Comparison of ENCODE assay signal across 1 cellular context in genomic region chr14:96098309-96098998, GRCh38.
TF ChIP-seq lines count a peak whose summit lies in the region.

No MANE protein-coding gene starts in this region.

TF ChIP-seq in HepG2, 621 proteins besides CTCF, POLR2A, EP300 and RAD21 (continues in another document):
- TF ChIP-seq ZNF672 (CRISPR knock-in tag; IDR thresholded peaks at IDR 0.05) (no peak), GMEB2 (CRISPR knock-in tag; IDR thresholded peaks at IDR 0.05; ENCODE audit: low read depth) (no peak), ZKSCAN8 (CRISPR knock-in tag; IDR thresholded peaks at IDR 0.05; ENCODE audit: borderline replicate concordance) (no peak), XRCC5 (optimal IDR thresholded peaks at IDR 0.05; ENCODE audit: low read length) (peak; percentile 60), NFYC (CRISPR knock-in tag; IDR thresholded peaks at IDR 0.05) (no peak), NR2C2 (CRISPR knock-in tag; IDR thresholded peaks at IDR 0.05; ENCODE audit: borderline replicate concordance) (peak; percentile 53; the same call in 1 of the 2 replicates), ZNF616 (CRISPR knock-in tag; IDR thresholded peaks at IDR 0.05; ENCODE audit: low read depth) (no peak), ZFX (CRISPR knock-in tag; IDR thresholded peaks at IDR 0.05; ENCODE audit: low read depth) (no peak), CBFB (CRISPR knock-in tag; IDR thresholded peaks at IDR 0.05) (no peak), ZNF503 (CRISPR knock-in tag; IDR thresholded peaks at IDR 0.05) (no peak), SMC3 (IDR thresholded peaks at IDR 0.05; ENCODE audit: low read length) (peak; percentile 33), CHCHD3 (CRISPR knock-in tag; IDR thresholded peaks at IDR 0.05) (no peak), ZMYM3 (CRISPR knock-in tag; IDR thresholded peaks at IDR 0.05) (no peak), MAFG (CRISPR knock-in tag; IDR thresholded peaks at IDR 0.05) (no peak), ZNF775 (CRISPR knock-in tag; IDR thresholded peaks at IDR 0.05; ENCODE audit: borderline replicate concordance) (no peak), ZNF691 (CRISPR knock-in tag; IDR thresholded peaks at IDR 0.05; ENCODE audit: borderline replicate concordance, low read depth) (no peak), ZNF543 (CRISPR knock-in tag; IDR thresholded peaks at IDR 0.05) (no peak), ZFP90 (CRISPR knock-in tag; IDR thresholded peaks at IDR 0.05; ENCODE audit: borderline replicate concordance) (no peak), ZKSCAN5 (CRISPR knock-in tag; IDR thresholded peaks at IDR 0.05) (no peak), ZNF879 (CRISPR knock-in tag; IDR thresholded peaks at IDR 0.05) (no peak), HNF1B (CRISPR knock-in tag; IDR thresholded peaks at IDR 0.05) (0 out of 2 replicates have a peak, but pooled peaks have one; percentile 29), HOXA7 (CRISPR knock-in tag; IDR thresholded peaks at IDR 0.05) (no peak), GLI4 (CRISPR knock-in tag; IDR thresholded peaks at IDR 0.05; ENCODE audit: borderline replicate concordance) (no peak), ZNF496 (CRISPR knock-in tag; IDR thresholded peaks at IDR 0.05; ENCODE audit: insufficient replicate concordance) (no peak), ZMYM4 (CRISPR knock-in tag; IDR thresholded peaks at IDR 0.05) (peak; percentile 36; the same call in 1 of the 2 replicates), RNF2 (conservative IDR thresholded peaks at IDR 0.05; ENCODE audit: low read depth) (no peak), SNAPC5 (CRISPR knock-in tag; IDR thresholded peaks at IDR 0.05; ENCODE audit: borderline replicate concordance) (no peak), TMF1 (CRISPR knock-in tag; IDR thresholded peaks at IDR 0.05; ENCODE audit: low read depth) (no peak), ATAD3A (CRISPR knock-in tag; IDR thresholded peaks at IDR 0.05) (no peak), ZNF569 (CRISPR knock-in tag; IDR thresholded peaks at IDR 0.05; ENCODE audit: borderline replicate concordance) (no peak), ZNF83 (CRISPR knock-in tag; IDR thresholded peaks at IDR 0.05; ENCODE audit: borderline replicate concordance) (no peak), RORA (CRISPR knock-in tag; IDR thresholded peaks at IDR 0.05) (no peak), ZBTB44 (CRISPR knock-in tag; IDR thresholded peaks at IDR 0.05) (no peak), NFRKB (IDR thresholded peaks at IDR 0.05) (no peak)
- TF ChIP-seq, protein P1, sequence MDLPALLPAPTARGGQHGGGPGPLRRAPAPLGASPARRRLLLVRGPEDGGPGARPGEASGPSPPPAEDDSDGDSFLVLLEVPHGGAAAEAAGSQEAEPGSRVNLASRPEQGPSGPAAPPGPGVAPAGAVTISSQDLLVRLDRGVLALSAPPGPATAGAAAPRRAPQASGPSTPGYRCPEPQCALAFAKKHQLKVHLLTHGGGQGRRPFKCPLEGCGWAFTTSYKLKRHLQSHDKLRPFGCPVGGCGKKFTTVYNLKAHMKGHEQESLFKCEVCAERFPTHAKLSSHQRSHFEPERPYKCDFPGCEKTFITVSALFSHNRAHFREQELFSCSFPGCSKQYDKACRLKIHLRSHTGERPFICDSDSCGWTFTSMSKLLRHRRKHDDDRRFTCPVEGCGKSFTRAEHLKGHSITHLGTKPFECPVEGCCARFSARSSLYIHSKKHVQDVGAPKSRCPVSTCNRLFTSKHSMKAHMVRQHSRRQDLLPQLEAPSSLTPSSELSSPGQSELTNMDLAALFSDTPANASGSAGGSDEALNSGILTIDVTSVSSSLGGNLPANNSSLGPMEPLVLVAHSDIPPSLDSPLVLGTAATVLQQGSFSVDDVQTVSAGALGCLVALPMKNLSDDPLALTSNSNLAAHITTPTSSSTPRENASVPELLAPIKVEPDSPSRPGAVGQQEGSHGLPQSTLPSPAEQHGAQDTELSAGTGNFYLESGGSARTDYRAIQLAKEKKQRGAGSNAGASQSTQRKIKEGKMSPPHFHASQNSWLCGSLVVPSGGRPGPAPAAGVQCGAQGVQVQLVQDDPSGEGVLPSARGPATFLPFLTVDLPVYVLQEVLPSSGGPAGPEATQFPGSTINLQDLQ (CRISPR knock-in tag; IDR thresholded peaks at IDR 0.05) = no peak
- TF ChIP-seq, protein P2, sequence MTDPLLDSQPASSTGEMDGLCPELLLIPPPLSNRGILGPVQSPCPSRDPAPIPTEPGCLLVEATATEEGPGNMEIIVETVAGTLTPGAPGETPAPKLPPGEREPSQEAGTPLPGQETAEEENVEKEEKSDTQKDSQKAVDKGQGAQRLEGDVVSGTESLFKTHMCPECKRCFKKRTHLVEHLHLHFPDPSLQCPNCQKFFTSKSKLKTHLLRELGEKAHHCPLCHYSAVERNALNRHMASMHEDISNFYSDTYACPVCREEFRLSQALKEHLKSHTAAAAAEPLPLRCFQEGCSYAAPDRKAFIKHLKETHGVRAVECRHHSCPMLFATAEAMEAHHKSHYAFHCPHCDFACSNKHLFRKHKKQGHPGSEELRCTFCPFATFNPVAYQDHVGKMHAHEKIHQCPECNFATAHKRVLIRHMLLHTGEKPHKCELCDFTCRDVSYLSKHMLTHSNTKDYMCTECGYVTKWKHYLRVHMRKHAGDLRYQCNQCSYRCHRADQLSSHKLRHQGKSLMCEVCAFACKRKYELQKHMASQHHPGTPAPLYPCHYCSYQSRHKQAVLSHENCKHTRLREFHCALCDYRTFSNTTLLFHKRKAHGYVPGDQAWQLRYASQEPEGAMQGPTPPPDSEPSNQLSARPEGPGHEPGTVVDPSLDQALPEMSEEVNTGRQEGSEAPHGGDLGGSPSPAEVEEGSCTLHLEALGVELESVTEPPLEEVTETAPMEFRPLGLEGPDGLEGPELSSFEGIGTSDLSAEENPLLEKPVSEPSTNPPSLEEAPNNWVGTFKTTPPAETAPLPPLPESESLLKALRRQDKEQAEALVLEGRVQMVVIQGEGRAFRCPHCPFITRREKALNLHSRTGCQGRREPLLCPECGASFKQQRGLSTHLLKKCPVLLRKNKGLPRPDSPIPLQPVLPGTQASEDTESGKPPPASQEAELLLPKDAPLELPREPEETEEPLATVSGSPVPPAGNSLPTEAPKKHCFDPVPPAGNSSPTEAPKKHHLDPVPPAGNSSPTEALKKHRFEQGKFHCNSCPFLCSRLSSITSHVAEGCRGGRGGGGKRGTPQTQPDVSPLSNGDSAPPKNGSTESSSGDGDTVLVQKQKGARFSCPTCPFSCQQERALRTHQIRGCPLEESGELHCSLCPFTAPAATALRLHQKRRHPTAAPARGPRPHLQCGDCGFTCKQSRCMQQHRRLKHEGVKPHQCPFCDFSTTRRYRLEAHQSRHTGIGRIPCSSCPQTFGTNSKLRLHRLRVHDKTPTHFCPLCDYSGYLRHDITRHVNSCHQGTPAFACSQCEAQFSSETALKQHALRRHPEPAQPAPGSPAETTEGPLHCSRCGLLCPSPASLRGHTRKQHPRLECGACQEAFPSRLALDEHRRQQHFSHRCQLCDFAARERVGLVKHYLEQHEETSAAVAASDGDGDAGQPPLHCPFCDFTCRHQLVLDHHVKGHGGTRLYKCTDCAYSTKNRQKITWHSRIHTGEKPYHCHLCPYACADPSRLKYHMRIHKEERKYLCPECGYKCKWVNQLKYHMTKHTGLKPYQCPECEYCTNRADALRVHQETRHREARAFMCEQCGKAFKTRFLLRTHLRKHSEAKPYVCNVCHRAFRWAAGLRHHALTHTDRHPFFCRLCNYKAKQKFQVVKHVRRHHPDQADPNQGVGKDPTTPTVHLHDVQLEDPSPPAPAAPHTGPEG (CRISPR knock-in tag; IDR thresholded peaks at IDR 0.05) = no peak
- TF ChIP-seq, protein P3, sequence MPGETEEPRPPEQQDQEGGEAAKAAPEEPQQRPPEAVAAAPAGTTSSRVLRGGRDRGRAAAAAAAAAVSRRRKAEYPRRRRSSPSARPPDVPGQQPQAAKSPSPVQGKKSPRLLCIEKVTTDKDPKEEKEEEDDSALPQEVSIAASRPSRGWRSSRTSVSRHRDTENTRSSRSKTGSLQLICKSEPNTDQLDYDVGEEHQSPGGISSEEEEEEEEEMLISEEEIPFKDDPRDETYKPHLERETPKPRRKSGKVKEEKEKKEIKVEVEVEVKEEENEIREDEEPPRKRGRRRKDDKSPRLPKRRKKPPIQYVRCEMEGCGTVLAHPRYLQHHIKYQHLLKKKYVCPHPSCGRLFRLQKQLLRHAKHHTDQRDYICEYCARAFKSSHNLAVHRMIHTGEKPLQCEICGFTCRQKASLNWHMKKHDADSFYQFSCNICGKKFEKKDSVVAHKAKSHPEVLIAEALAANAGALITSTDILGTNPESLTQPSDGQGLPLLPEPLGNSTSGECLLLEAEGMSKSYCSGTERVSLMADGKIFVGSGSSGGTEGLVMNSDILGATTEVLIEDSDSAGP (CRISPR knock-in tag; IDR thresholded peaks at IDR 0.05; ENCODE audit: borderline replicate concordance) = 0 out of 2 replicates have a peak, but pooled peaks have one; percentile 33
- TF ChIP-seq, protein P4, sequence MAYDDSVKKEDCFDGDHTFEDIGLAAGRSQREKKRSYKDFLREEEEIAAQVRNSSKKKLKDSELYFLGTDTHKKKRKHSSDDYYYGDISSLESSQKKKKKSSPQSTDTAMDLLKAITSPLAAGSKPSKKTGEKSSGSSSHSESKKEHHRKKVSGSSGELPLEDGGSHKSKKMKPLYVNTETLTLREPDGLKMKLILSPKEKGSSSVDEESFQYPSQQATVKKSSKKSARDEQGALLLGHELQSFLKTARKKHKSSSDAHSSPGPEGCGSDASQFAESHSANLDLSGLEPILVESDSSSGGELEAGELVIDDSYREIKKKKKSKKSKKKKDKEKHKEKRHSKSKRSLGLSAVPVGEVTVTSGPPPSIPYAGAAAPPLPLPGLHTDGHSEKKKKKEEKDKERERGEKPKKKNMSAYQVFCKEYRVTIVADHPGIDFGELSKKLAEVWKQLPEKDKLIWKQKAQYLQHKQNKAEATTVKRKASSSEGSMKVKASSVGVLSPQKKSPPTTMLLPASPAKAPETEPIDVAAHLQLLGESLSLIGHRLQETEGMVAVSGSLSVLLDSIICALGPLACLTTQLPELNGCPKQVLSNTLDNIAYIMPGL (CRISPR knock-in tag; IDR thresholded peaks at IDR 0.05; ENCODE audit: borderline replicate concordance in 1 of 2, low read depth in 1 of 2) = 0 out of 4 replicates have a peak, but pooled peaks of 1 of the 2 experiments have one; percentile 34
